Comparison of ENCODE assay signal across 8 cellular contexts in the genomic region with DNA sequence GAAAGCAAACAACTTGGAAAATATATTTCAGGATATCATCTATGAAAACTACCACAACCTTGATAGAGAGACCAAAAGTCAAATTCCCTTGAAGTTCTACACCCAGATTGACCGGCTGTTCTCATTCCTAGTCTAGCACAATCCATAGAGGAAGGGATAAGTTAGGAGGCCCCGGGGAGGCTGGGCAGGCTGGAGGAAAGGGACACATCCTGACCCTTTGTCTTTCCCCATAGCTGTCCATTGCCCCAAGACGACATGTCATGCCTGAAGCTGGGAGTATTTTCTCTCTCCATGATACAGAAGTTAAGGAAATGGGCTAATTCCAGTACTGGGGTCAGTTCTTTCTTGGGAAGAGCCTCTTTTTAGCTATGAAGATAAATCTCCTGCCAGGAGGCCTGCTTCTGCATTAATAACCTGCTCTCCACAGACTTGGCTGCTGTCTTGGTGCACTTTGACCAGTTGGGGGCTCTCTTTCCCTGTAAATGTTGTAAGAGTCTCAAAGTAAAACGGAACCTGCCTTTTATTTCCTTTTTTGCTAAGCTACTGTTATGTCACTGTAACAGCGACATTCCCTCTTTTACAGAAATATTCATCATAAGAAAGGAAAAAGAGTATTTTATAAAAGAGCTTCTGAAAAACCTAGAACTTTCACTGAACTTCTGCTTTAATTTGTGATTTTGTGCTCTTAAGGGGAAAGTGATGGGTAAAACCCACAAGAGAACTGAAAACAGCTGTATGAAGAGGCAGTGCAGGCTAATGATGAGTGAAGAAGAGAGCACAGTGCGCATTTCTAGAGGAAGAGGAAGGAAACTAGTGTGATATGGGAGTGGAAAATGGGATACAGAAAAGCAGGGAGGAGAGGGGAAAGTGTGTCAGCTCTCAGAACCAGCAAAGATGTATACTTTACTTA. TPM values are rescaled to one million over a fixed set of nuclear protein-coding genes. Genes with fewer than 3 reads are reported as not detected.
DNase-seq lines count a peak whose midpoint lies in the region; ATAC-seq, FAIRE-seq and TF ChIP-seq lines count a peak whose summit lies in the region.
"Not testable (repeated sequence)": the region's sequence is repeated elsewhere in the genome, so short reads cannot be mapped to it uniquely, and the experiment has no call there.

No MANE protein-coding gene starts in this region.

- intact Hi-C loops in CD14-positive monocyte (cut with micrococcal nuclease); left ventricle myocardium superior (cut with micrococcal nuclease): not testable (repeated sequence)

- not testable (repeated sequence) for H3K9me3 ChIP-seq in SU-DHL-6 (ENCODE audit: insufficient read depth, low read length); astrocyte (ENCODE audit: insufficient read depth, low read depth, low read length)

- H4K20me1 ChIP-seq in SU-DHL-6 (ENCODE audit: low read depth, low read length); astrocyte (ENCODE audit: insufficient read depth, low read length): not testable (repeated sequence)

- not testable (repeated sequence) for H3K9me3 Mint-ChIP-seq in CD14-positive monocyte; astrocyte (ENCODE audit: unreplicated experiment)

- TF ChIP-seq CTCF in CD14-positive monocyte (IDR thresholded peaks at IDR 0.05) (peak; percentile 63), SU-DHL-6 (IDR thresholded peaks at IDR 0.05; ENCODE audit: insufficient read depth, low read length, poor library complexity, severe bottlenecking) (peak; percentile 78), astrocyte (IDR thresholded peaks at IDR 0.05; ENCODE audit: insufficient read depth, low read depth, low read length) (peak; percentile 44), retinal pigment epithelial cell (conservative IDR thresholded peaks at IDR 0.05; ENCODE audit: low read depth, low read length) (peak; percentile 66)

- H3K9ac ChIP-seq in SU-DHL-6 (ENCODE audit: low read length); astrocyte (ENCODE audit: low read length): not testable (repeated sequence)

- H3K4me1 ChIP-seq in astrocyte (ENCODE audit: insufficient read depth, low read length) = not testable (repeated sequence)

- not testable (repeated sequence) for H3K36me3 ChIP-seq in SU-DHL-6 (ENCODE audit: low read length); astrocyte (ENCODE audit: insufficient read depth, low read length)

- not testable (repeated sequence) for H3K27me3 ChIP-seq in SU-DHL-6 (ENCODE audit: low read length); astrocyte (ENCODE audit: insufficient read depth, low read length)

- H3K36me3 Mint-ChIP-seq in CD14-positive monocyte; astrocyte (ENCODE audit: low read depth, unreplicated experiment): not testable (repeated sequence)

- H3K27ac Mint-ChIP-seq in CD14-positive monocyte = peak overlapping the region in 3 of 7 donors; percentile 36 to 62 (median 37)
- H3K27ac Mint-ChIP-seq in astrocyte (ENCODE audit: unreplicated experiment) = not testable (repeated sequence)

- H3K4me1 Mint-ChIP-seq in CD14-positive monocyte = peaks cover 20% of the 10 kb centered on the region
- not testable (repeated sequence) for H3K4me1 Mint-ChIP-seq in astrocyte (ENCODE audit: low read depth, unreplicated experiment)

- not testable (repeated sequence) for H3K27ac ChIP-seq in SU-DHL-6 (ENCODE audit: low read depth, low read length); astrocyte (ENCODE audit: low read depth, low read length)

- not testable (repeated sequence) for H3K9me2 ChIP-seq in SU-DHL-6 (replicated peaks; ENCODE audit: insufficient read depth, low read length)

- H3K4me2 ChIP-seq in SU-DHL-6 (ENCODE audit: low read depth, low read length, poor library complexity, severe bottlenecking) = peak overlapping the region; percentile 22
- H3K4me2 ChIP-seq in astrocyte (ENCODE audit: low read length) = peak overlapping the region; percentile 36

- not testable (repeated sequence) for FAIRE-seq in astrocyte (lab: Jason Lieb, UNC)

- H3K79me2 ChIP-seq in SU-DHL-6 (ENCODE audit: insufficient read depth, low read length); astrocyte (ENCODE audit: insufficient read depth, low read length): not testable (repeated sequence)

- H3K4me3 Mint-ChIP-seq in CD14-positive monocyte (peak overlapping the region; percentile 9 to 72), astrocyte (ENCODE audit: unreplicated experiment) (peak overlapping the region; percentile 40)

- DNase-seq in CD14-positive monocyte (ENCODE audit: low spot score) (peak; percentile 59), Kasumi-1 (lab: John Stamatoyannopoulos, UW) (peak; percentile 25 to 42)
- not testable (repeated sequence) for DNase-seq in astrocyte (ENCODE audit: low read depth); left ventricle myocardium superior; retinal pigment epithelial cell (ENCODE audit: low read depth)

- H2AFZ ChIP-seq in SU-DHL-6 (ENCODE audit: low read depth, low read length, severe bottlenecking); astrocyte (ENCODE audit: low read depth, low read length): not testable (repeated sequence)

- ATAC-seq in GM18873 (IDR thresholded peaks at IDR 0.05; ENCODE audit: low FRiP score, unreplicated experiment) (peak; percentile 93), HG02759 (IDR thresholded peaks at IDR 0.05; ENCODE audit: unreplicated experiment) (peak; percentile 96), left ventricle myocardium superior (peak; percentile 73)

- not testable (repeated sequence) for H3K27me3 Mint-ChIP-seq in CD14-positive monocyte (ENCODE audit: low read depth in 3 of 3)
- H3K27me3 Mint-ChIP-seq in astrocyte (ENCODE audit: low read depth, unreplicated experiment) = peaks cover 15% of the 10 kb centered on the region

- H3K4me3 ChIP-seq in SU-DHL-6 (ENCODE audit: insufficient read depth, low read length, poor library complexity, severe bottlenecking); astrocyte (ENCODE audit: insufficient read depth, low read depth, low read length); retinal pigment epithelial cell (ENCODE audit: low read length): not testable (repeated sequence)

- H3F3A ChIP-seq in SU-DHL-6 (ENCODE audit: insufficient read depth) = not testable (repeated sequence)

RNA-seq across cellular contexts. Expression of gene IFNA7, which starts 6.9 kb away (rescaled TPM):
- polyA plus RNA-seq in CD14-positive monocyte = not detected
- total RNA-seq in astrocyte (not detected in 2 replicates), left ventricle myocardium superior (not detected)

RNA-seq across cellular contexts. Expression of gene IFNA4, which starts 7.7 kb away (rescaled TPM):
- polyA plus RNA-seq in CD14-positive monocyte = not detected
- not detected in 2 replicates for total RNA-seq in astrocyte
- total RNA-seq in left ventricle myocardium superior = not detected

RNA-seq across cellular contexts. Expression of gene IFNA10, which starts 11.8 kb away (rescaled TPM):
- polyA plus RNA-seq in CD14-positive monocyte = not detected
- total RNA-seq in astrocyte (not detected in 2 replicates), left ventricle myocardium superior (not detected)

RNA-seq across cellular contexts. Expression of gene IFNA16, which starts 22.0 kb away (rescaled TPM):
- polyA plus RNA-seq in CD14-positive monocyte = not detected
- not detected in 2 replicates for total RNA-seq in astrocyte
- total RNA-seq in left ventricle myocardium superior = not detected

RNA-seq across cellular contexts. Expression of gene IFNA21, which starts 28.7 kb away (rescaled TPM):
- not detected for polyA plus RNA-seq in CD14-positive monocyte
- total RNA-seq in astrocyte = not detected in 2 replicates
- total RNA-seq in left ventricle myocardium superior = not detected
